In genomic region chr12:110316861-110317260, GRCh38 we compare ENCODE assay signal across 7 cellular contexts. TPM values are rescaled to one million over a fixed set of nuclear protein-coding genes. Genes with fewer than 3 reads are reported as not detected.
A peak's percentile ranks its signal among the peaks of the same experiment; 100 is the strongest.
DNase-seq lines count a peak whose midpoint lies in the region; ATAC-seq and TF ChIP-seq lines count a peak whose summit lies in the region.

No MANE protein-coding gene starts in this region.

- no peaks in the 10 kb centered on the region for H3K9me3 ChIP-seq in HAP-1

- peaks cover 70% of the 10 kb centered on the region for H3K4me1 Mint-ChIP-seq in HFFc6 (ENCODE audit: low read depth)
- H3K4me1 Mint-ChIP-seq in activated CD8-positive, alpha-beta T cell treated with anti-CD3 and anti-CD28 coated beads for 36 hours (ENCODE audit: low read depth): peaks cover 50% of the 10 kb centered on the region

- DNase-seq in HFFc6 (peak; percentile 89), left cardiac atrium (no peak), superior temporal gyrus (ENCODE audit: extremely low spot score) (peak; percentile 49), HAP-1 (ENCODE audit: low spot score in 2 of 2) (no peak), NCI-H2196 (lab: John Stamatoyannopoulos, UW; ENCODE audit: unreplicated experiment) (no peak)
- DNase-seq in activated CD8-positive, alpha-beta T cell treated with anti-CD3 and anti-CD28 coated beads for 36 hours: no peak
- no peak for DNase-seq in activated CD8-positive, alpha-beta memory T cell treated with anti-CD3 and anti-CD28 coated beads for 24 hours

- no peaks in the 10 kb centered on the region; the same call in 1 of the 2 replicates for H3K9me3 Mint-ChIP-seq in HFFc6
- H3K9me3 Mint-ChIP-seq in activated CD8-positive, alpha-beta T cell treated with anti-CD3 and anti-CD28 coated beads for 36 hours: no peaks in the 10 kb centered on the region

- peak overlapping the region; percentile 49 for H3K4me3 Mint-ChIP-seq in HFFc6
- no peak overlapping the region for H3K4me3 Mint-ChIP-seq in activated CD8-positive, alpha-beta T cell treated with anti-CD3 and anti-CD28 coated beads for 36 hours

- H3K27ac Mint-ChIP-seq in HFFc6: peak overlapping the region; percentile 94
- H3K27ac Mint-ChIP-seq in activated CD8-positive, alpha-beta T cell treated with anti-CD3 and anti-CD28 coated beads for 36 hours: peak overlapping the region; percentile 43

- H3K4me3 ChIP-seq in HAP-1: no peak overlapping the region

- CTCF ChIA-PET in activated CD8-positive, alpha-beta T cell treated with anti-CD3 and anti-CD28 coated beads for 36 hours (lab: Charles Lee): interaction anchor here (1.2 kb wide), 1 partner anchor 114 kb away, joined by 4 read pairs; no protein-coding TSS in a partner anchor

- no peak for TF ChIP-seq CTCF in HFFc6 (IDR thresholded peaks at IDR 0.05)
- TF ChIP-seq CTCF in activated CD8-positive, alpha-beta T cell treated with anti-CD3 and anti-CD28 coated beads for 36 hours (IDR thresholded peaks at IDR 0.05): no peak

- peaks cover 3% of the 10 kb centered on the region for H3K27me3 Mint-ChIP-seq in HFFc6 (ENCODE audit: insufficient read depth)
- no peaks in the 10 kb centered on the region for H3K27me3 Mint-ChIP-seq in activated CD8-positive, alpha-beta T cell treated with anti-CD3 and anti-CD28 coated beads for 36 hours

- peaks cover 36% of the 10 kb centered on the region; the same call in 1 of the 2 replicates for H3K36me3 Mint-ChIP-seq in HFFc6 (ENCODE audit: low read depth)
- H3K36me3 Mint-ChIP-seq in activated CD8-positive, alpha-beta T cell treated with anti-CD3 and anti-CD28 coated beads for 36 hours (ENCODE audit: low read depth): peaks cover 32% of the 10 kb centered on the region

- intact Hi-C loops in activated CD8-positive, alpha-beta T cell treated with anti-CD3 and anti-CD28 coated beads for 36 hours (cut with micrococcal nuclease): no loop called here
- intact Hi-C loops in left cardiac atrium (cut with DNase I): no loop called here

- no peak for ATAC-seq in activated CD8-positive, alpha-beta T cell treated with anti-CD3 and anti-CD28 coated beads for 36 hours
- peak; percentile 45 to 47 for ATAC-seq in left cardiac atrium

- peaks cover 2% of the 10 kb centered on the region; the same call in 1 of the 2 replicates for H3K4me1 ChIP-seq in HAP-1

- POLR2A ChIA-PET in activated CD8-positive, alpha-beta T cell treated with anti-CD3 and anti-CD28 coated beads for 36 hours (lab: Charles Lee): interaction anchor here (0.7 to 1.4 kb wide), 5 partner anchors 19 to 238 kb away, joined by 3 to 4 read pairs (median 3); partner anchors contain the start of gene ATP2A2

- no peaks in the 10 kb centered on the region for H3K27me3 ChIP-seq in HAP-1 (ENCODE audit: low read depth)

- in situ Hi-C loops in HAP-1 (cut with MboI; ENCODE audit: low sequenced_read_pairs): no loop called here

- peaks cover 39% of the 10 kb centered on the region for H3K36me3 ChIP-seq in HAP-1 (replicated peaks)

RNA-seq across cellular contexts. Expression of gene ATP2A2, which starts 35.8 kb away (rescaled TPM):
- 100 to 1,000 TPM; 254 to 286 (median 267) TPM for total RNA-seq in HFFc6 (2021; fragmentation: NEBNext Ultra II Directional; extraction: Animal tissue kit (Norgen Biotek cat#: 25700))
- total RNA-seq in activated CD8-positive, alpha-beta T cell treated with anti-CD3 and anti-CD28 coated beads for 36 hours: 100 to 1,000 TPM; 107 to 111 TPM
- total RNA-seq in left cardiac atrium: 1,000 to 10,000 TPM; 2,696 to 3,455 TPM

Comparison
In these comparisons a context has a peak if more than half of its experiments do, and no peak if none do; other contexts are left out.
1. DNase-seq: peak in HFFc6 (single experiment) and superior temporal gyrus (single experiment); none in activated CD8-positive, alpha-beta T cell treated with anti-CD3 and anti-CD28 coated beads for 36 hours (single experiment), left cardiac atrium (single experiment), HAP-1 (0 of 2), NCI-H2196 (single experiment) and activated CD8-positive, alpha-beta memory T cell treated with anti-CD3 and anti-CD28 coated beads for 24 hours (single experiment).
2. RNA of gene ATP2A2, which starts 35.8 kb away (total RNA-seq): 2,696 to 3,455 TPM in left cardiac atrium; 254 to 286 TPM in HFFc6 and 107 to 111 TPM in activated CD8-positive, alpha-beta T cell treated with anti-CD3 and anti-CD28 coated beads for 36 hours; every median in the first group is over 4 times any median in the second.